Comparison of ENCODE assay signal across 1 cellular context in the genomic region with DNA sequence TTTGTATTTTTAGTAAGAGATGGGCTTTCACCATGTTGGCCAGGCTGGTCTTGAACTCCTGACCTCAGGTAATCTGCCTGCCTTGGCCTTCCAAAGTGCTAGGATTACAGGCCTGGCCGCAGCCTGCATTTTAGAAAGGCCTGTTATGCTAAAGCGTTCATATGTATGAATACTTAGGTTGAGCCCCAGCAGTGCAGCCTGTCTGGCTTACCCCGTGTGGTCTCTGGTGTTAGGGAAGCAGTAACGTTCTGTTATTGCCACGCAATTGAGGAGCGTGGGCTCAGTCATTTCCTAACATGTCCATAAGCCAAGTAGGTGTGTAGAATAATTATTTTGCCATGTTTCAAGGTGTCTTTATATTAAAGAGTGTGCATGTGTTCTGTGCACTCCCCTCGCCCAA.
TF ChIP-seq lines count a peak whose summit lies in the region.

No MANE protein-coding gene starts in this region.

TF ChIP-seq in GM23338, 12 proteins besides CTCF, POLR2A, EP300 and RAD21:
- TF ChIP-seq EZH2 (IDR thresholded peaks at IDR 0.05; ENCODE audit: low read depth, unreplicated experiment) (no peak), EZH2phosphoT487 (IDR thresholded peaks at IDR 0.05; ENCODE audit: unreplicated experiment) (no peak), NANOG (IDR thresholded peaks at IDR 0.05; ENCODE audit: borderline replicate concordance) (no peak), POLR2AphosphoS5 (IDR thresholded peaks at IDR 0.05; ENCODE audit: low read depth) (no peak), CREB1 (CRISPR knock-in tag; IDR thresholded peaks at IDR 0.05; ENCODE audit: low read depth) (no peak), ETS1 (IDR thresholded peaks at IDR 0.05) (no peak), ZNF331 (CRISPR knock-in tag; IDR thresholded peaks at IDR 0.05; ENCODE audit: low read depth) (no peak), ZNF114 (CRISPR knock-in tag; IDR thresholded peaks at IDR 0.05) (no peak), STAT1 (IDR thresholded peaks at IDR 0.05; ENCODE audit: unreplicated experiment) (no peak), JUNB (IDR thresholded peaks at IDR 0.05; ENCODE audit: unreplicated experiment) (no peak)
- TF ChIP-seq, protein P1, sequence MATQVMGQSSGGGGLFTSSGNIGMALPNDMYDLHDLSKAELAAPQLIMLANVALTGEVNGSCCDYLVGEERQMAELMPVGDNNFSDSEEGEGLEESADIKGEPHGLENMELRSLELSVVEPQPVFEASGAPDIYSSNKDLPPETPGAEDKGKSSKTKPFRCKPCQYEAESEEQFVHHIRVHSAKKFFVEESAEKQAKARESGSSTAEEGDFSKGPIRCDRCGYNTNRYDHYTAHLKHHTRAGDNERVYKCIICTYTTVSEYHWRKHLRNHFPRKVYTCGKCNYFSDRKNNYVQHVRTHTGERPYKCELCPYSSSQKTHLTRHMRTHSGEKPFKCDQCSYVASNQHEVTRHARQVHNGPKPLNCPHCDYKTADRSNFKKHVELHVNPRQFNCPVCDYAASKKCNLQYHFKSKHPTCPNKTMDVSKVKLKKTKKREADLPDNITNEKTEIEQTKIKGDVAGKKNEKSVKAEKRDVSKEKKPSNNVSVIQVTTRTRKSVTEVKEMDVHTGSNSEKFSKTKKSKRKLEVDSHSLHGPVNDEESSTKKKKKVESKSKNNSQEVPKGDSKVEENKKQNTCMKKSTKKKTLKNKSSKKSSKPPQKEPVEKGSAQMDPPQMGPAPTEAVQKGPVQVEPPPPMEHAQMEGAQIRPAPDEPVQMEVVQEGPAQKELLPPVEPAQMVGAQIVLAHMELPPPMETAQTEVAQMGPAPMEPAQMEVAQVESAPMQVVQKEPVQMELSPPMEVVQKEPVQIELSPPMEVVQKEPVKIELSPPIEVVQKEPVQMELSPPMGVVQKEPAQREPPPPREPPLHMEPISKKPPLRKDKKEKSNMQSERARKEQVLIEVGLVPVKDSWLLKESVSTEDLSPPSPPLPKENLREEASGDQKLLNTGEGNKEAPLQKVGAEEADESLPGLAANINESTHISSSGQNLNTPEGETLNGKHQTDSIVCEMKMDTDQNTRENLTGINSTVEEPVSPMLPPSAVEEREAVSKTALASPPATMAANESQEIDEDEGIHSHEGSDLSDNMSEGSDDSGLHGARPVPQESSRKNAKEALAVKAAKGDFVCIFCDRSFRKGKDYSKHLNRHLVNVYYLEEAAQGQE (IDR thresholded peaks at IDR 0.05; ENCODE audit: unreplicated experiment) = no peak
- TF ChIP-seq, protein P2, sequence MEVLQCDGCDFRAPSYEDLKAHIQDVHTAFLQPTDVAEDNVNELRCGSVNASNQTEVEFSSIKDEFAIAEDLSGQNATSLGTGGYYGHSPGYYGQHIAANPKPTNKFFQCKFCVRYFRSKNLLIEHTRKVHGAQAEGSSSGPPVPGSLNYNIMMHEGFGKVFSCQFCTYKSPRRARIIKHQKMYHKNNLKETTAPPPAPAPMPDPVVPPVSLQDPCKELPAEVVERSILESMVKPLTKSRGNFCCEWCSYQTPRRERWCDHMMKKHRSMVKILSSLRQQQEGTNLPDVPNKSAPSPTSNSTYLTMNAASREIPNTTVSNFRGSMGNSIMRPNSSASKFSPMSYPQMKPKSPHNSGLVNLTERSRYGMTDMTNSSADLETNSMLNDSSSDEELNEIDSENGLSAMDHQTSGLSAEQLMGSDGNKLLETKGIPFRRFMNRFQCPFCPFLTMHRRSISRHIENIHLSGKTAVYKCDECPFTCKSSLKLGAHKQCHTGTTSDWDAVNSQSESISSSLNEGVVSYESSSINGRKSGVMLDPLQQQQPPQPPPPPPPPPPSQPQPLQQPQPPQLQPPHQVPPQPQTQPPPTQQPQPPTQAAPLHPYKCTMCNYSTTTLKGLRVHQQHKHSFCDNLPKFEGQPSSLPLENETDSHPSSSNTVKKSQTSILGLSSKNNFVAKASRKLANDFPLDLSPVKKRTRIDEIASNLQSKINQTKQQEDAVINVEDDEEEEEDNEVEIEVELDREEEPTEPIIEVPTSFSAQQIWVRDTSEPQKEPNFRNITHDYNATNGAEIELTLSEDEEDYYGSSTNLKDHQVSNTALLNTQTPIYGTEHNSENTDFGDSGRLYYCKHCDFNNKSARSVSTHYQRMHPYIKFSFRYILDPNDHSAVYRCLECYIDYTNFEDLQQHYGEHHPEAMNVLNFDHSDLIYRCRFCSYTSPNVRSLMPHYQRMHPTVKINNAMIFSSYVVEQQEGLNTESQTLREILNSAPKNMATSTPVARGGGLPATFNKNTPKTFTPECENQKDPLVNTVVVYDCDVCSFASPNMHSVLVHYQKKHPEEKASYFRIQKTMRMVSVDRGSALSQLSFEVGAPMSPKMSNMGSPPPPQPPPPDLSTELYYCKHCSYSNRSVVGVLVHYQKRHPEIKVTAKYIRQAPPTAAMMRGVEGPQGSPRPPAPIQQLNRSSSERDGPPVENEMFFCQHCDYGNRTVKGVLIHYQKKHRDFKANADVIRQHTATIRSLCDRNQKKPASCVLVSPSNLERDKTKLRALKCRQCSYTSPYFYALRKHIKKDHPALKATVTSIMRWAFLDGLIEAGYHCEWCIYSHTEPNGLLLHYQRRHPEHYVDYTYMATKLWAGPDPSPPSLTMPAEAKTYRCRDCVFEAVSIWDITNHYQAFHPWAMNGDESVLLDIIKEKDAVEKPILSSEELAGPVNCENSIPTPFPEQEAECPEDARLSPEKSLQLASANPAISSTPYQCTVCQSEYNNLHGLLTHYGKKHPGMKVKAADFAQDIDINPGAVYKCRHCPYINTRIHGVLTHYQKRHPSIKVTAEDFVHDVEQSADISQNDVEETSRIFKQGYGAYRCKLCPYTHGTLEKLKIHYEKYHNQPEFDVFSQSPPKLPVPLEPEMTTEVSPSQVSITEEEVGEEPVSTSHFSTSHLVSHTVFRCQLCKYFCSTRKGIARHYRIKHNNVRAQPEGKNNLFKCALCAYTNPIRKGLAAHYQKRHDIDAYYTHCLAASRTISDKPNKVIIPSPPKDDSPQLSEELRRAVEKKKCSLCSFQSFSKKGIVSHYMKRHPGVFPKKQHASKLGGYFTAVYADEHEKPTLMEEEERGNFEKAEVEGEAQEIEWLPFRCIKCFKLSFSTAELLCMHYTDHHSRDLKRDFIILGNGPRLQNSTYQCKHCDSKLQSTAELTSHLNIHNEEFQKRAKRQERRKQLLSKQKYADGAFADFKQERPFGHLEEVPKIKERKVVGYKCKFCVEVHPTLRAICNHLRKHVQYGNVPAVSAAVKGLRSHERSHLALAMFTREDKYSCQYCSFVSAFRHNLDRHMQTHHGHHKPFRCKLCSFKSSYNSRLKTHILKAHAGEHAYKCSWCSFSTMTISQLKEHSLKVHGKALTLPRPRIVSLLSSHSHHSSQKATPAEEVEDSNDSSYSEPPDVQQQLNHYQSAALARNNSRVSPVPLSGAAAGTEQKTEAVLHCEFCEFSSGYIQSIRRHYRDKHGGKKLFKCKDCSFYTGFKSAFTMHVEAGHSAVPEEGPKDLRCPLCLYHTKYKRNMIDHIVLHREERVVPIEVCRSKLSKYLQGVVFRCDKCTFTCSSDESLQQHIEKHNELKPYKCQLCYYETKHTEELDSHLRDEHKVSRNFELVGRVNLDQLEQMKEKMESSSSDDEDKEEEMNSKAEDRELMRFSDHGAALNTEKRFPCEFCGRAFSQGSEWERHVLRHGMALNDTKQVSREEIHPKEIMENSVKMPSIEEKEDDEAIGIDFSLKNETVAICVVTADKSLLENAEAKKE (CRISPR knock-in tag; IDR thresholded peaks at IDR 0.05) = no peak
